Comparison of ENCODE assay signal across 8 cellular contexts in the genomic region with DNA sequence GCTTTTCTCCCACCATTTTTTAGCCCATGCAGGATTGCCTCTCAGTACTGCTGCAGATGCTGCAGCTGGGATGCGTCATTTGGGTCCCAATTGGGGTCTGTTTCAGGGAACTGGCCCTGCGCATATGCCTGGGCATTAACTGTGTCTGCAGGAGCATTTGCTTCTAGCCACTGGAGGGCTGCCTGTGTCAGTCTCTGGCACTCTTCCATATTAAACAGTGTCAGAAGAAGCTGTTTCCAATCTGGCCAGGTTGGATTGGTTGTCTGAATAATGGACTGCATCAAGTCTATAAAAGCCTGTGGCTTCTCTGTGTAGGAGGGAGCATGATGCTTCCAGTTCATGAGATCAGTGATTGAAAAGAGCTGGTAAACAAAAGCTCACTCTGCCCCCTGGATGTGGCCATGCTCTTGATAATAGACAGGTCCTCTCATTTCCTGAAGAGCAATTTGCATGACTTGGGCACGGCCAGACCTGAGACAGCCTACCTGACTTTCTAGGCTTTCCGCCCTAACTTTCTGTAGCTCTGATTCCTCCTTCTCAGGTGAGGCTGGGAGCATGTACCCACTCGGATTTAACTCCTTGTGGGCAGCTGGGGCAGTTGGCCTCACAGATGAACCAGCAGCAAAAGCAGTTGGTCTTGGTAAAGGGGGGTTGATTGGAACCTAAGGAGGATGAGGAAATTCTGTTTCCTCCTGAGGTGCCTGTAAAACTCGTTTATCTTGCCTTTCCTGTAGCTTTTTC. TPM values are rescaled to one million over a fixed set of nuclear protein-coding genes. Genes with fewer than 3 reads are reported as not detected.
DNase-seq lines count a peak whose midpoint lies in the region; ATAC-seq and TF ChIP-seq lines count a peak whose summit lies in the region.

No MANE protein-coding gene starts in this region.

- no peaks in the 10 kb centered on the region for H3K27me3 ChIP-seq in hepatocyte

- H3K4me1 ChIP-seq in hepatocyte (ENCODE audit: insufficient read depth) = peaks cover 42% of the 10 kb centered on the region

- ATAC-seq in GM21529 (IDR thresholded peaks at IDR 0.05; ENCODE audit: unreplicated experiment) = peak; percentile 31

- H3K9me2 ChIP-seq in hepatocyte (replicated peaks; ENCODE audit: insufficient read depth) = no peaks in the 10 kb centered on the region

- H3K36me3 ChIP-seq in hepatocyte (replicated peaks; ENCODE audit: insufficient read depth, low read depth) = no peaks in the 10 kb centered on the region

- H3K27ac ChIP-seq in hepatocyte = peak overlapping the region; percentile 97

- 44% methylated on average over 6 of the region's 6 CpGs for WGBS in hepatocyte (ENCODE audit: low lambda C conversion rate, missing lambda C conversion rate)

- H3K27ac Mint-ChIP-seq in CD14-positive monocyte = peak overlapping the region in 6 of 7 donors; percentile 94 to 100 (median 99)

- H3K27me3 Mint-ChIP-seq in CD14-positive monocyte (ENCODE audit: low read depth in 3 of 3) = peaks cover 0 to 3% (median 2%) of the 10 kb centered on the region in 3 donors

- peaks cover 28% of the 10 kb centered on the region for H3K79me2 ChIP-seq in hepatocyte

- DNase-seq in CD14-positive monocyte (ENCODE audit: low spot score) = no peak
- DNase-seq in NCI-H69 (lab: John Stamatoyannopoulos, UW) = peak; percentile 95
- DNase-seq in hepatocyte (ENCODE audit: low spot score) = peak; percentile 76
- DNase-seq in stimulated activated CD4-positive, alpha-beta T cell treated with anti-CD3 and anti-CD28 coated beads, Interleukin-4, amount 100 ng/mL, for 4 hours = no peak
- DNase-seq in central memory CD4-positive, alpha-beta T cell = no peak
- DNase-seq in GM19238 (ENCODE audit: insufficient read length, low spot score) = no peak
- DNase-seq in activated CD4-positive, alpha-beta T cell treated with anti-CD3 and anti-CD28 coated beads, Interleukin-2, amount 50 U/mL, for 1 hour = no peak

- no peaks in the 10 kb centered on the region for H3K9me3 ChIP-seq in hepatocyte (ENCODE audit: low read depth)

- peak overlapping the region; percentile 90 to 100 for H3K4me3 Mint-ChIP-seq in CD14-positive monocyte

- H4K20me1 ChIP-seq in hepatocyte (ENCODE audit: insufficient read depth, poor library complexity, severe bottlenecking) = no peaks in the 10 kb centered on the region

- intact Hi-C loops in CD14-positive monocyte (cut with micrococcal nuclease) = no loop called here

- peak overlapping the region; percentile 66 for H3K4me2 ChIP-seq in hepatocyte

- peaks cover 0 to 2% of the 10 kb centered on the region in 2 donors for H3K36me3 Mint-ChIP-seq in CD14-positive monocyte

- peaks cover 5 to 20% (median 12%) of the 10 kb centered on the region in 7 donors for H3K9me3 Mint-ChIP-seq in CD14-positive monocyte

- no peak overlapping the region for H3K4me3 ChIP-seq in hepatocyte

- TF ChIP-seq CTCF in CD14-positive monocyte (IDR thresholded peaks at IDR 0.05) = no peak
- TF ChIP-seq CTCF in hepatocyte (IDR thresholded peaks at IDR 0.05; ENCODE audit: poor library complexity) = no peak

- no peak overlapping the region for H2AFZ ChIP-seq in hepatocyte

- peaks cover 34% of the 10 kb centered on the region for H3K4me1 Mint-ChIP-seq in CD14-positive monocyte

RNA-seq across cellular contexts. Expression of a gene that starts 29.2 kb away (rescaled TPM):
- polyA plus RNA-seq in CD14-positive monocyte (not detected), hepatocyte (30.8 and 42.1 TPM in 2 replicates)
- 69.8 and 72.5 TPM in 2 replicates for total RNA-seq in hepatocyte

Comparison
In these comparisons a context has a peak if more than half of its experiments do, and no peak if none do; other contexts are left out.
1. DNase-seq: peak in NCI-H69 (single experiment) and hepatocyte (single experiment); none in CD14-positive monocyte (single experiment), stimulated activated CD4-positive, alpha-beta T cell treated with anti-CD3 and anti-CD28 coated beads, Interleukin-4, amount 100 ng/mL, for 4 hours (0 of 2), central memory CD4-positive, alpha-beta T cell (single experiment), GM19238 (single experiment) and activated CD4-positive, alpha-beta T cell treated with anti-CD3 and anti-CD28 coated beads, Interleukin-2, amount 50 U/mL, for 1 hour (single experiment).
2. RNA of a gene that starts 29.2 kb away (polyA plus RNA-seq): 30.8 to 42.1 TPM in hepatocyte; not detected in CD14-positive monocyte; every median in the first group is over 10 times any median in the second.